In the genomic region with DNA sequence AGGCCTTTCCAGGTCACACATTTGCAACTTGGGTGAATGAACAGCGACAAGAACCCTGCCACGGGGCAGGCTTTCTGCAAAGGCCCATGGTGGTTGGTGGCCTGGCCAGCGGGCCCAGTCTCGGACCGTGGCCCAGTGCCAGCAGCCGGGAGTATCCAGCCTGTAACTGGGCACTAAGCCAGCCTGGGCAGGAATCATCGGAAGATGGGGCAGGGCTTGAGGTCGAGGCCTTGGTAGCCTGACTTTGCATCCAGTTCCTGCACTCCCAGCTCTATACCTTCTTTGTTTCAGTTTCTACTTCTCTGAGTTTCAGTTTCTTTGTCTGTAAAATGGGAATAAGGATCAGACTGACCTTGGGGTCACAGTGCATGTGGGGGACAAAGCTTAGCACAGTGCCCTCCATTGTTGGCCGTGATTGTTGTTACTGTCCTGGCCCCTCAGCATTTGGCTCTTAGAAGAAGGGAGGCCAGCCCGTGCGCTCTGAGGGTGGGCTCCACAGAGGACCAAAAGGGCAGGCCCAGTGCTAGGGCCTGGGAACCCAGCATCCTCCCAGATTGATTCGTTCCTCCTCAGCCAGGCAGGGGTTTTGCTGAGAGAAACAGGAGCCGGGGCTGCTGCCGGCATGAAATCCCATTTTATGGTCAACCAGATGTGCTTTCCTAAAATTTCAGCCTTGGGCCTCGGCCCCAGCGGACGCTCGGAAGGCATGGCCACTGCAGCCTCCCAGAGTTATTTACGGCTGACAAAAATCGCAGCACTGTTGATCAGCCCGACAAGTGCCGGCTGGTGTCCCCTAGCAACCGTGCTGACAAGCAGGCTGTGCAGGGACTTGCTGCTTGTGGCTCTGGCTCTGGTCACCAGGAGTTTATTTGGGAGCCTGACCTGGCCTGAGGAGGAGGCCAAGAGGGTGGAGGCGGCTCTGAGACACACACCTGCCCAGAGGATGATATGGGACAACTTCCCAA, we compare ENCODE assay signal across 8 cellular contexts. TPM values are rescaled to one million over a fixed set of nuclear protein-coding genes. Genes with fewer than 3 reads are reported as not detected.
A peak's percentile ranks its signal among the peaks of the same experiment; 100 is the strongest.
DNase-seq lines count a peak whose midpoint lies in the region; ATAC-seq and TF ChIP-seq lines count a peak whose summit lies in the region.

No MANE protein-coding gene starts in this region.

- 64% methylated on average over 22 of the region's 24 CpGs for WGBS in mesenchymal stem cell
- 75% methylated on average over 15 of the region's 24 CpGs; no CpG with 5 or more reads in 1 of the 2 donors for WGBS in transverse colon (ENCODE audit: low coverage in 1 of 2), 2 donors

- no peaks in the 10 kb centered on the region for H3K9me3 Mint-ChIP-seq in activated CD4-positive, alpha-beta T cell treated with anti-CD3 and anti-CD28 coated beads for 36 hours (ENCODE audit: low read depth)
- no peaks in the 10 kb centered on the region for H3K9me3 Mint-ChIP-seq in dendritic cell treated with granulocyte-macrophage colony-stimulating factor and Interleukin-4, amounts not matched to agents 40 ng/mL and 50 ng/mL, for 4 days

- POLR2A ChIA-PET in activated CD4-positive, alpha-beta T cell treated with anti-CD3 and anti-CD28 coated beads for 36 hours (lab: Charles Lee), result interaction anchor here (0.6 kb wide), 1 partner anchor 339 kb away, joined by 3 read pairs; no protein-coding TSS in a partner anchor

- no peak overlapping the region for H2BK5ac ChIP-seq in mesenchymal stem cell (ENCODE audit: low read depth, low read length, poor library complexity, severe bottlenecking)

- H2BK12ac ChIP-seq in mesenchymal stem cell (ENCODE audit: low read length in 2 of 2), result no peak overlapping the region

- peaks cover 85 to 99% of the 10 kb centered on the region in 2 experiments for H3K36me3 ChIP-seq in mesenchymal stem cell (ENCODE audit: control insufficient read depth in 1 of 2, insufficient read depth in 2 of 2, low read depth in 1 of 2, low read length in 2 of 2)
- peaks cover 0 to 55% (median 23%) of the 10 kb centered on the region in 4 donors for H3K36me3 ChIP-seq in transverse colon

- H3K36me3 Mint-ChIP-seq in activated CD4-positive, alpha-beta T cell treated with anti-CD3 and anti-CD28 coated beads for 36 hours (ENCODE audit: low read depth), result peaks cover 43% of the 10 kb centered on the region
- H3K36me3 Mint-ChIP-seq in dendritic cell treated with granulocyte-macrophage colony-stimulating factor and Interleukin-4, amounts not matched to agents 40 ng/mL and 50 ng/mL, for 4 days (ENCODE audit: low read depth), result peaks cover 95% of the 10 kb centered on the region

- no peaks in the 10 kb centered on the region for H3K27me3 Mint-ChIP-seq in activated CD4-positive, alpha-beta T cell treated with anti-CD3 and anti-CD28 coated beads for 36 hours
- no peaks in the 10 kb centered on the region for H3K27me3 Mint-ChIP-seq in dendritic cell treated with granulocyte-macrophage colony-stimulating factor and Interleukin-4, amounts not matched to agents 40 ng/mL and 50 ng/mL, for 4 days

- no peaks in the 10 kb centered on the region for H3K27me3 ChIP-seq in mesenchymal stem cell (ENCODE audit: control insufficient read depth in 1 of 2, insufficient read depth in 1 of 2, low read length in 2 of 2)
- no peaks in the 10 kb centered on the region for H3K27me3 ChIP-seq in transverse colon

- no peak for DNase-seq in activated CD4-positive, alpha-beta T cell treated with anti-CD3 and anti-CD28 coated beads for 36 hours
- DNase-seq in activated CD4-positive, alpha-beta T cell treated with anti-CD3 and anti-CD28 coated beads for 48 hours, result no peak
- DNase-seq in mesenchymal stem cell (no peak), transverse colon (peak; percentile 68), NCI-H748 (lab: John Stamatoyannopoulos, UW; ENCODE audit: unreplicated experiment) (no peak), COR-L47 (lab: John Stamatoyannopoulos, UW) (no peak)
- DNase-seq in activated CD4-positive, alpha-beta T cell treated with anti-CD3 and anti-CD28 coated beads for 4 hours, result no peak

- H4K91ac ChIP-seq in mesenchymal stem cell (ENCODE audit: low read length), result no peak overlapping the region

- peak overlapping the region; percentile 45 for H4K8ac ChIP-seq in mesenchymal stem cell (ENCODE audit: low read length)

- H3K27ac ChIP-seq in mesenchymal stem cell (ENCODE audit: low read length, poor library complexity, severe bottlenecking) (no peak overlapping the region), transverse colon (peak overlapping the region; percentile 19 to 69 (median 60))

- TF ChIP-seq EP300 in transverse colon (IDR thresholded peaks at IDR 0.05; ENCODE audit: low read depth), result no peak

- peak overlapping the region; percentile 80 for H3K27ac Mint-ChIP-seq in activated CD4-positive, alpha-beta T cell treated with anti-CD3 and anti-CD28 coated beads for 36 hours
- H3K27ac Mint-ChIP-seq in dendritic cell treated with granulocyte-macrophage colony-stimulating factor and Interleukin-4, amounts not matched to agents 40 ng/mL and 50 ng/mL, for 4 days, result peak overlapping the region; percentile 58

- peaks cover 57% of the 10 kb centered on the region for H3K79me1 ChIP-seq in mesenchymal stem cell (replicated peaks; ENCODE audit: low read length, poor library complexity, severe bottlenecking)

- H3K4me3 ChIP-seq in mesenchymal stem cell (ENCODE audit: insufficient read depth in 1 of 2, low read depth in 1 of 2, low read length in 2 of 2) (peak overlapping the region in 1 of 2 experiments; percentile 48), transverse colon (no peak overlapping the region)

- CTCF ChIA-PET in activated CD4-positive, alpha-beta T cell treated with anti-CD3 and anti-CD28 coated beads for 36 hours (lab: Charles Lee), result interaction anchor here (0.6 to 0.8 kb wide), 2 partner anchors 8 to 18 kb away, joined by 3 to 4 read pairs; no protein-coding TSS in a partner anchor

- no peak overlapping the region for H3K4me2 ChIP-seq in mesenchymal stem cell (ENCODE audit: low read length, poor library complexity, severe bottlenecking)

- no peaks in the 10 kb centered on the region for H3K9me3 ChIP-seq in mesenchymal stem cell (ENCODE audit: control insufficient read depth, low read length)
- H3K9me3 ChIP-seq in transverse colon, result no peaks in the 10 kb centered on the region

- H3K4me1 ChIP-seq in mesenchymal stem cell (ENCODE audit: control insufficient read depth, insufficient read depth, low read depth, low read length) (peaks cover 26% of the 10 kb centered on the region), transverse colon (peaks cover 9 to 25% (median 13%) of the 10 kb centered on the region in 4 donors)

- H3K18ac ChIP-seq in mesenchymal stem cell (ENCODE audit: low read depth in 1 of 2, low read length in 2 of 2), result peak overlapping the region in 1 of 2 experiments; percentile 18

- H2AFZ ChIP-seq in mesenchymal stem cell (ENCODE audit: low read depth, low read length), result no peak overlapping the region

- H2BK15ac ChIP-seq in mesenchymal stem cell (ENCODE audit: low read depth, poor library complexity, severe bottlenecking), result no peak overlapping the region

- H2AK5ac ChIP-seq in mesenchymal stem cell (ENCODE audit: low read length, severe bottlenecking), result no peak overlapping the region

- no peak overlapping the region for H3K23ac ChIP-seq in mesenchymal stem cell (ENCODE audit: low read length in 2 of 2)

- H2BK120ac ChIP-seq in mesenchymal stem cell (ENCODE audit: low read depth, low read length), result no peak overlapping the region

- H3K4ac ChIP-seq in mesenchymal stem cell (ENCODE audit: low read depth in 1 of 2, low read length in 2 of 2), result peak overlapping the region; percentile 10 to 47

- in situ Hi-C loops in transverse colon (cut with MboI; ENCODE audit: low pct_ligation_motif_present in 1 of 4, low pct_unique_long_range_greater_than_20kb in 1 of 4, low sequenced_read_pairs in 3 of 4), result loop anchor here in 1 of 4 donors (25.0 kb wide), 1 partner anchor 382 kb away; a partner anchor contains a TSS

- H3K4me3 Mint-ChIP-seq in activated CD4-positive, alpha-beta T cell treated with anti-CD3 and anti-CD28 coated beads for 36 hours, result no peak overlapping the region
- no peak overlapping the region for H3K4me3 Mint-ChIP-seq in dendritic cell treated with granulocyte-macrophage colony-stimulating factor and Interleukin-4, amounts not matched to agents 40 ng/mL and 50 ng/mL, for 4 days

- H3K14ac ChIP-seq in mesenchymal stem cell (ENCODE audit: low read length in 2 of 2), result peak overlapping the region in 1 of 2 experiments; percentile 61

- peaks cover 6% of the 10 kb centered on the region for H3K4me1 Mint-ChIP-seq in activated CD4-positive, alpha-beta T cell treated with anti-CD3 and anti-CD28 coated beads for 36 hours
- H3K4me1 Mint-ChIP-seq in dendritic cell treated with granulocyte-macrophage colony-stimulating factor and Interleukin-4, amounts not matched to agents 40 ng/mL and 50 ng/mL, for 4 days (ENCODE audit: low read depth), result peaks cover 40% of the 10 kb centered on the region

- intact Hi-C loops in activated CD4-positive, alpha-beta T cell treated with anti-CD3 and anti-CD28 coated beads for 36 hours (cut with DNase I, micrococcal nuclease), result no loop called here
- intact Hi-C loops in dendritic cell treated with granulocyte-macrophage colony-stimulating factor and Interleukin-4, amounts not matched to agents 40 ng/mL and 50 ng/mL, for 4 days (cut with micrococcal nuclease), result no loop called here
- intact Hi-C loops in transverse colon (cut with DNase I; ENCODE audit: low total_unique reads), result no loop called here

- H3K9ac ChIP-seq in mesenchymal stem cell (ENCODE audit: low read length), result peak overlapping the region; percentile 62

- no peak for TF ChIP-seq POLR2A in transverse colon (IDR thresholded peaks at IDR 0.05)

- ATAC-seq in activated CD4-positive, alpha-beta T cell treated with anti-CD3 and anti-CD28 coated beads for 36 hours, result no peak

- TF ChIP-seq CTCF in transverse colon (IDR thresholded peaks at IDR 0.05), result no peak

RNA-seq across cellular contexts. Expression of a gene that starts 43.6 kb away (rescaled TPM):
- total RNA-seq in activated CD4-positive, alpha-beta T cell treated with anti-CD3 and anti-CD28 coated beads for 36 hours, result 10 to 100 TPM; 58.1 to 68.0 TPM
- polyA plus RNA-seq in mesenchymal stem cell (2013, experiment 1 of 2), result 19.8 TPM
- 17.8 TPM for polyA plus RNA-seq in mesenchymal stem cell (2013, experiment 2 of 2)
- 10 to 100 TPM; 36.6 to 50.1 (median 41.4) TPM for total RNA-seq in transverse colon
